Comparison of ENCODE assay signal across 8 cellular contexts in genomic region chr1:145475369-145475915, GRCh38. TPM values are rescaled to one million over a fixed set of nuclear protein-coding genes. Genes with fewer than 3 reads are reported as not detected.
DNase-seq lines count a peak whose midpoint lies in the region; ATAC-seq and TF ChIP-seq lines count a peak whose summit lies in the region.
"Not testable (repeated sequence)": the region's sequence is repeated elsewhere in the genome, so short reads cannot be mapped to it uniquely, and the experiment has no call there.

No MANE protein-coding gene starts in this region.

- in situ Hi-C loops in brain microvascular endothelial cell (cut with HindIII; ENCODE audit: low pct_ligation_motif_present, low sequenced_read_pairs), result not testable (repeated sequence)

- H2BK120ac ChIP-seq in trophoblast cell (ENCODE audit: insufficient read depth, low read length, poor library complexity), result not testable (repeated sequence)

- not testable (repeated sequence) for H4K91ac ChIP-seq in trophoblast cell (ENCODE audit: low read depth, low read length)

- H3K79me1 ChIP-seq in trophoblast cell (ENCODE audit: low read length), result not testable (repeated sequence)

- H3K4me3 ChIP-seq in RWPE2 (ENCODE audit: severe bottlenecking) (peak overlapping the region; percentile 17), brain microvascular endothelial cell (ENCODE audit: low read depth, low read length) (peak overlapping the region; percentile 43), fibroblast of mammary gland (ENCODE audit: control insufficient read depth, low read depth, low read length) (peak overlapping the region; percentile 40)
- not testable (repeated sequence) for H3K4me3 ChIP-seq in trophoblast cell (ENCODE audit: low read depth, low read length)

- peak overlapping the region; percentile 58 for H3K4me2 ChIP-seq in trophoblast cell (ENCODE audit: low read length)

- H3K23ac ChIP-seq in trophoblast cell (ENCODE audit: low read length), result not testable (repeated sequence)

- H2AFZ ChIP-seq in trophoblast cell (ENCODE audit: insufficient read depth, low read length, poor library complexity), result peak overlapping the region; percentile 28

- TF ChIP-seq CTCF in RWPE2 (IDR thresholded peaks at IDR 0.05; ENCODE audit: poor library complexity, severe bottlenecking); brain microvascular endothelial cell (IDR thresholded peaks at IDR 0.05; ENCODE audit: low read depth, low read length, missing control alignments); fibroblast of mammary gland (conservative IDR thresholded peaks at IDR 0.05; ENCODE audit: control insufficient read depth, insufficient read depth, low read depth, low read length): not testable (repeated sequence)

- H3K18ac ChIP-seq in trophoblast cell (ENCODE audit: low read length), result not testable (repeated sequence)

- not testable (repeated sequence) for H2AK5ac ChIP-seq in trophoblast cell (ENCODE audit: low read length)

- not testable (repeated sequence) for H3K79me2 ChIP-seq in trophoblast cell (ENCODE audit: control insufficient read depth, insufficient read depth, low read length, poor library complexity)

- H3K4me1 ChIP-seq in RWPE2 (ENCODE audit: insufficient read depth, poor library complexity, severe bottlenecking); trophoblast cell (ENCODE audit: control insufficient read depth in 1 of 2, insufficient read depth in 2 of 2, low read length in 2 of 2): not testable (repeated sequence)

- H3K14ac ChIP-seq in trophoblast cell (ENCODE audit: low read length), result not testable (repeated sequence)

- H4K8ac ChIP-seq in trophoblast cell (ENCODE audit: low read depth, low read length), result not testable (repeated sequence)

- DNase-seq in ELR (ENCODE audit: low read depth) (peak; percentile 33), activated T-cell treated with anti-CD3 and anti-CD28 coated beads for 48 hours (ENCODE audit: low read depth) (peak; percentile 55), brain microvascular endothelial cell (peak; percentile 65), fibroblast of mammary gland (ENCODE audit: low read depth) (peak; percentile 63), left kidney (ENCODE audit: low read depth, low spot score) (peak; percentile 27), trophoblast cell (peak; percentile 33 to 63)
- not testable (repeated sequence) for DNase-seq in RWPE2 (ENCODE audit: low spot score)
- peak; percentile 65 for DNase-seq in stimulated activated naive CD8-positive, alpha-beta T cell treated with anti-CD3 and anti-CD28 coated beads, Interleukin-15, Interleukin-2, amounts not matched to agents 100 U/mL and 50 U/mL, for 24 hours

- H2BK12ac ChIP-seq in trophoblast cell (ENCODE audit: low read length), result not testable (repeated sequence)

- not testable (repeated sequence) for H3K4ac ChIP-seq in trophoblast cell (ENCODE audit: low read depth, low read length)

- H3K9ac ChIP-seq in trophoblast cell (ENCODE audit: low read length), result not testable (repeated sequence)

- ATAC-seq in RWPE2 (ENCODE audit: low read depth), result peak; percentile 87
- peak; percentile 45 for ATAC-seq in stimulated activated naive CD8-positive, alpha-beta T cell treated with anti-CD3 and anti-CD28 coated beads, Interleukin-15, Interleukin-2, amounts not matched to agents 100 U/mL and 50 U/mL, for 24 hours

- H3K27me3 ChIP-seq in RWPE2 (ENCODE audit: insufficient read depth, poor library complexity, severe bottlenecking); brain microvascular endothelial cell (replicated peaks); trophoblast cell (ENCODE audit: insufficient read depth, low read length): not testable (repeated sequence)

- not testable (repeated sequence) for H3K9me3 ChIP-seq in RWPE2 (ENCODE audit: severe bottlenecking); trophoblast cell (ENCODE audit: insufficient read depth, low read depth, low read length)

- not testable (repeated sequence) for H2BK5ac ChIP-seq in trophoblast cell (ENCODE audit: low read depth, low read length, poor library complexity)

- not testable (repeated sequence) for H3K36me3 ChIP-seq in RWPE2 (ENCODE audit: low read depth); brain microvascular endothelial cell (replicated peaks); trophoblast cell (ENCODE audit: control insufficient read depth in 1 of 2, insufficient read depth in 2 of 2, low read length in 2 of 2)

- H3K27ac ChIP-seq in RWPE2 (ENCODE audit: poor library complexity, severe bottlenecking); brain microvascular endothelial cell; trophoblast cell (ENCODE audit: low read depth, low read length): not testable (repeated sequence)

- H4K12ac ChIP-seq in trophoblast cell (ENCODE audit: low read depth, low read length), result not testable (repeated sequence)

- no CpG with 5 or more reads among the region's 41 CpGs for WGBS in trophoblast cell (ENCODE audit: extremely low coverage, insufficient coverage, insufficient read length)

RNA-seq across cellular contexts. Expression of gene NBPF20, which starts 50.0 kb away (rescaled TPM):
- 0.94 and 1.1 TPM in 2 replicates for polyA plus RNA-seq in trophoblast cell (2013)
